20 cellular contexts compared by ENCODE assay signal in genomic region chr2:149877913-149878312, GRCh38.
DNase-seq lines count a peak whose midpoint lies in the region; ATAC-seq and TF ChIP-seq lines count a peak whose summit lies in the region.
"Had no signal": no experiment of that assay in that cellular context is flagged by ENCODE, and none has a peak within 500 bp of the region (broad histone marks: within the 10 kb centered on the region; RNA-seq: fewer than 3 reads in every experiment).

No MANE protein-coding gene starts in this region.

- peaks cover 4 to 23% of the 10 kb centered on the region in 2 donors for H3K9me3 Mint-ChIP-seq in natural killer cell
- H3K9me3 Mint-ChIP-seq: activated CD4-positive, alpha-beta T cell treated with anti-CD3 and anti-CD28 coated beads, Interleukin-2, amount 10 ng/mL, durations not matched to agents 7 days and 5 days; type B pancreatic cell had no signal

- H3K27ac ChIP-seq in right lobe of liver, result no peak overlapping the region
- H3K27ac ChIP-seq: parathyroid adenoma, SK-N-MC, spleen had no signal

- TF ChIP-seq CTCF in choroid plexus epithelial cell (conservative IDR thresholded peaks at IDR 0.05; ENCODE audit: low read depth, low read length) (no peak), right lobe of liver (IDR thresholded peaks at IDR 0.05) (no peak), omental fat pad (IDR thresholded peaks at IDR 0.05) (no peak), natural killer cell (IDR thresholded peaks at IDR 0.05) (no peak)

- TF ChIP-seq POLR2A in right lobe of liver (IDR thresholded peaks at IDR 0.05), result no peak

- H3K27me3 Mint-ChIP-seq in natural killer cell (ENCODE audit: low read depth in 2 of 2), result no peaks in the 10 kb centered on the region
- H3K27me3 Mint-ChIP-seq: activated CD4-positive, alpha-beta T cell treated with anti-CD3 and anti-CD28 coated beads, Interleukin-2, amount 10 ng/mL, durations not matched to agents 7 days and 5 days; activated naive CD8-positive, alpha-beta T cell; type B pancreatic cell had no signal

- no peak overlapping the region for H3K27ac Mint-ChIP-seq in natural killer cell
- H3K27ac Mint-ChIP-seq: activated CD4-positive, alpha-beta T cell treated with anti-CD3 and anti-CD28 coated beads, Interleukin-2, amount 10 ng/mL, durations not matched to agents 7 days and 5 days; activated naive CD8-positive, alpha-beta T cell; type B pancreatic cell had no signal

- peak; percentile 81 for DNase-seq in COLO829 (ENCODE audit: low spot score)
- peak; percentile 72 for DNase-seq in LHCN-M2 (ENCODE audit: low read depth)
- DNase-seq in choroid plexus epithelial cell (ENCODE audit: low read depth), result peak; percentile 29
- DNase-seq in right lobe of liver, result no peak
- DNase-seq in DMS53 treated with DMSO at 0.1 percent for 48 hours (lab: John Stamatoyannopoulos, UW; ENCODE audit: unreplicated experiment), result no peak
- no peak for DNase-seq in omental fat pad (ENCODE audit: low spot score)
- DNase-seq in activated CD4-positive, CD25-positive, alpha-beta regulatory T cell treated with anti-CD3 and anti-CD28 coated beads, Interleukin-2, amount 50 U/mL, for 72 hours, result no peak
- DNase-seq in natural killer cell, result no peak
- DNase-seq: activated CD4-positive, alpha-beta T cell treated with anti-CD3 and anti-CD28 coated beads, Interleukin-2, amount 10 ng/mL, durations not matched to agents 7 days and 5 days; activated T-cell treated with anti-CD3 and anti-CD28 coated beads, Interleukin-2, amount 50 U/mL, for 1 hour; central memory CD4-positive, alpha-beta T cell; glutamatergic neuron; NCI-H1105; NCI-H2227 treated with DMSO at 0.1 percent for 48 hours; spleen; stimulated activated naive CD4-positive, alpha-beta T cell treated with Interleukin-2 at 50 U/mL for 16 hours had no signal

- H3K4me1 Mint-ChIP-seq in natural killer cell, result no peaks in the 10 kb centered on the region
- H3K4me1 Mint-ChIP-seq: activated CD4-positive, alpha-beta T cell treated with anti-CD3 and anti-CD28 coated beads, Interleukin-2, amount 10 ng/mL, durations not matched to agents 7 days and 5 days had no signal

- H3K9me3 ChIP-seq in right lobe of liver, result no peaks in the 10 kb centered on the region
- H3K9me3 ChIP-seq: spleen had no signal

- WGBS in right lobe of liver (ENCODE audit: insufficient coverage, low coverage, low lambda C conversion rate, missing lambda C conversion rate), result 13% methylated on average over 1 of the region's 1 CpG

- no peak overlapping the region for H3K4me3 Mint-ChIP-seq in natural killer cell
- H3K4me3 Mint-ChIP-seq: activated CD4-positive, alpha-beta T cell treated with anti-CD3 and anti-CD28 coated beads, Interleukin-2, amount 10 ng/mL, durations not matched to agents 7 days and 5 days; activated naive CD8-positive, alpha-beta T cell; type B pancreatic cell had no signal

- intact Hi-C loops in right lobe of liver (cut with DNase I), result no loop called here
- intact Hi-C loops in natural killer cell (cut with micrococcal nuclease), result no loop called here

- no peaks in the 10 kb centered on the region for H3K36me3 ChIP-seq in right lobe of liver
- H3K36me3 ChIP-seq: spleen had no signal

- peak; percentile 56 to 98 (median 68) for ATAC-seq in right lobe of liver
- ATAC-seq in omental fat pad (ENCODE audit: low FRiP score), result no peak
- no peak for ATAC-seq in natural killer cell

- H3K27me3 ChIP-seq in right lobe of liver, result no peaks in the 10 kb centered on the region
- H3K27me3 ChIP-seq: spleen had no signal

- H3K36me3 Mint-ChIP-seq in natural killer cell, result no peaks in the 10 kb centered on the region
- H3K36me3 Mint-ChIP-seq: activated naive CD8-positive, alpha-beta T cell; type B pancreatic cell had no signal

- H3K4me3 ChIP-seq in choroid plexus epithelial cell (ENCODE audit: low read depth, low read length), result no peak overlapping the region
- no peak overlapping the region for H3K4me3 ChIP-seq in right lobe of liver
- H3K4me3 ChIP-seq: SK-N-MC, spleen had no signal

- no peaks in the 10 kb centered on the region for H3K4me1 ChIP-seq in right lobe of liver
- H3K4me1 ChIP-seq: parathyroid adenoma, spleen had no signal

Comparison
In these comparisons a context has a peak if more than half of its experiments do, and no peak if none do; other contexts are left out.
1. DNase-seq: peak in COLO829 (single experiment), LHCN-M2 (single experiment) and choroid plexus epithelial cell (single experiment); none in right lobe of liver (0 of 3), DMS53 treated with DMSO at 0.1 percent for 48 hours (single experiment), omental fat pad (single experiment), activated CD4-positive, CD25-positive, alpha-beta regulatory T cell treated with anti-CD3 and anti-CD28 coated beads, Interleukin-2, amount 50 U/mL, for 72 hours (single experiment) and natural killer cell (single experiment).
2. ATAC-seq: peak in right lobe of liver (4 of 4); none in omental fat pad (single experiment) and natural killer cell (0 of 3).